28 cellular contexts compared by ENCODE assay signal in the genomic region with DNA sequence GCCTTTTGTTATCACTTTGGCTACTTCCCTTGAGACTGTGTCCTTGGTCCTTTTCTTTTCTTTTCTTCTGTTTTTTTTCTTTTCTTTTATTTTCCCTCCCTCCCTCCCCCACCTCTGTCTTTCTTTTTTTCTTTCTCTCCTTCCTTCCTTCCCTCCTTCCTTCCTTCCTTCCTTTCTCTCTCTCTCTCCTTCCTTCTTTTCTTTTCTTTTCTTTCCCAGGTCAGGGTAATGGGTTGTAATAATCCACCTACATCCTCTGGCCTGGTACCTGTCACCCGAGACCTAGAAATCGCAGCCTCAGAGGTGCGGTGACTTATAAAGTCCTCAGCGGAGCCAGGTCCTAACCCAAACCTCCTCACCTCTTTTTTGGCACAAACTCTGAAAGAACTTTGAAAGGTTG.
"Had no signal": no experiment of that assay in that cellular context is flagged by ENCODE, and none has a peak within 500 bp of the region (broad histone marks: within the 10 kb centered on the region; RNA-seq: fewer than 3 reads in every experiment).

No MANE protein-coding gene starts in this region.

- H3K4me3 ChIP-seq: gastrocnemius medialis, right atrium auricular region, smooth muscle cell, stomach, tibial artery had no signal

- H3K4me3 Mint-ChIP-seq: activated CD4-positive, alpha-beta T cell treated with anti-CD3 and anti-CD28 coated beads for 36 hours; activated CD8-positive, alpha-beta memory T cell treated with anti-CD3 and anti-CD28 coated beads, Interleukin-2, amount 10 ng/mL, durations not matched to agents 7 days and 5 days; activated CD8-positive, alpha-beta T cell treated with anti-CD3 and anti-CD28 coated beads, Interleukin-2, amount 10 ng/mL, durations not matched to agents 7 days and 5 days; activated naive CD4-positive, alpha-beta T cell treated with anti-CD3 and anti-CD28 coated beads, Interleukin-2, amount 10 ng/mL, durations not matched to agents 7 days and 5 days; activated naive CD8-positive, alpha-beta T cell treated with anti-CD3 and anti-CD28 coated beads, Interleukin-2, amount 10 ng/mL, durations not matched to agents 7 days and 5 days; immature natural killer cell; memory B cell; naive thymus-derived CD4-positive, alpha-beta T cell; neural crest cell; stimulated activated naive B cell treated with anti-CD40 and anti-IgM and Interleukin-4, amounts not matched to agents 10 μg/mL and 1 μg/mL and 100 μg/mL, for 72 hours; T-cell; T-helper 2 cell treated with Interferon-gamma antibody and Interleukin-4, amounts not matched to agents 5 μg/mL and 100 μg/mL, for 36 hours had no signal

- H3K27me3 ChIP-seq: gastrocnemius medialis, right atrium auricular region, stomach had no signal

- H3K4me1 ChIP-seq: gastrocnemius medialis, stomach, tibial artery had no signal

- H3K27ac Mint-ChIP-seq: activated CD4-positive, alpha-beta T cell treated with anti-CD3 and anti-CD28 coated beads for 36 hours; activated CD8-positive, alpha-beta memory T cell treated with anti-CD3 and anti-CD28 coated beads, Interleukin-2, amount 10 ng/mL, durations not matched to agents 7 days and 5 days; activated CD8-positive, alpha-beta T cell treated with anti-CD3 and anti-CD28 coated beads, Interleukin-2, amount 10 ng/mL, durations not matched to agents 7 days and 5 days; activated naive CD4-positive, alpha-beta T cell treated with anti-CD3 and anti-CD28 coated beads, Interleukin-2, amount 10 ng/mL, durations not matched to agents 7 days and 5 days; activated naive CD8-positive, alpha-beta T cell treated with anti-CD3 and anti-CD28 coated beads, Interleukin-2, amount 10 ng/mL, durations not matched to agents 7 days and 5 days; immature natural killer cell; memory B cell; stimulated activated naive B cell treated with anti-CD40 and anti-IgM and Interleukin-4, amounts not matched to agents 10 μg/mL and 1 μg/mL and 100 μg/mL, for 72 hours; T-helper 2 cell treated with Interferon-gamma antibody and Interleukin-4, amounts not matched to agents 5 μg/mL and 100 μg/mL, for 36 hours had no signal

- H3K4me1 Mint-ChIP-seq: activated CD4-positive, alpha-beta T cell treated with anti-CD3 and anti-CD28 coated beads for 36 hours; activated CD8-positive, alpha-beta memory T cell treated with anti-CD3 and anti-CD28 coated beads, Interleukin-2, amount 10 ng/mL, durations not matched to agents 7 days and 5 days; activated naive CD4-positive, alpha-beta T cell treated with anti-CD3 and anti-CD28 coated beads, Interleukin-2, amount 10 ng/mL, durations not matched to agents 7 days and 5 days; activated naive CD8-positive, alpha-beta T cell treated with anti-CD3 and anti-CD28 coated beads, Interleukin-2, amount 10 ng/mL, durations not matched to agents 7 days and 5 days; immature natural killer cell; memory B cell; T-cell had no signal

- DNase-seq: activated CD4-positive, alpha-beta T cell treated with anti-CD3 and anti-CD28 coated beads for 36 hours; activated CD4-positive, CD25-positive, alpha-beta regulatory T cell; activated CD8-positive, alpha-beta memory T cell treated with anti-CD3 and anti-CD28 coated beads, Interleukin-2, amount 10 ng/mL, durations not matched to agents 7 days and 5 days; activated CD8-positive, alpha-beta T cell treated with anti-CD3 and anti-CD28 coated beads, Interleukin-2, amount 10 ng/mL, durations not matched to agents 7 days and 5 days; activated effector memory CD4-positive, alpha-beta T cell treated with Interleukin-2 at 50 U/mL for 16 hours; activated naive CD4-positive, alpha-beta T cell treated with anti-CD3 and anti-CD28 coated beads, Interleukin-2, amount 10 ng/mL, durations not matched to agents 7 days and 5 days; activated naive CD8-positive, alpha-beta T cell treated with anti-CD3 and anti-CD28 coated beads, Interleukin-2, amount 10 ng/mL, durations not matched to agents 7 days and 5 days; amniotic stem cell; central memory CD4-positive, alpha-beta T cell; dermis blood vessel endothelial cell; effector memory CD4-positive, alpha-beta T cell; erythroblast; gastrocnemius medialis; glutamatergic neuron; immature natural killer cell; kidney; left colon; naive thymus-derived CD4-positive, alpha-beta T cell; stimulated activated CD4-positive, alpha-beta T cell treated with anti-CD3 and anti-CD28 coated beads, Interleukin-2, amount 100 ng/mL, for 24 hours; stimulated activated naive B cell treated with anti-CD40 and anti-IgM and Interleukin-4, amounts not matched to agents 10 μg/mL and 1 μg/mL and 100 μg/mL, for 72 hours; stomach; T-cell; tibial artery had no signal

- H3K36me3 Mint-ChIP-seq: activated CD8-positive, alpha-beta memory T cell treated with anti-CD3 and anti-CD28 coated beads, Interleukin-2, amount 10 ng/mL, durations not matched to agents 7 days and 5 days; activated naive CD4-positive, alpha-beta T cell treated with anti-CD3 and anti-CD28 coated beads, Interleukin-2, amount 10 ng/mL, durations not matched to agents 7 days and 5 days; activated naive CD8-positive, alpha-beta T cell treated with anti-CD3 and anti-CD28 coated beads, Interleukin-2, amount 10 ng/mL, durations not matched to agents 7 days and 5 days; memory B cell; naive thymus-derived CD4-positive, alpha-beta T cell; stimulated activated naive B cell treated with anti-CD40 and anti-IgM and Interleukin-4, amounts not matched to agents 10 μg/mL and 1 μg/mL and 100 μg/mL, for 72 hours; T-cell had no signal

- H3K4me2 ChIP-seq: smooth muscle cell had no signal

- H3K9me3 Mint-ChIP-seq: activated naive CD4-positive, alpha-beta T cell treated with anti-CD3 and anti-CD28 coated beads, Interleukin-2, amount 10 ng/mL, durations not matched to agents 7 days and 5 days; activated naive CD8-positive, alpha-beta T cell treated with anti-CD3 and anti-CD28 coated beads, Interleukin-2, amount 10 ng/mL, durations not matched to agents 7 days and 5 days; memory B cell; naive thymus-derived CD4-positive, alpha-beta T cell; neural crest cell; stimulated activated naive B cell treated with anti-CD40 and anti-IgM and Interleukin-4, amounts not matched to agents 10 μg/mL and 1 μg/mL and 100 μg/mL, for 72 hours; T-cell; T-helper 2 cell treated with Interferon-gamma antibody and Interleukin-4, amounts not matched to agents 5 μg/mL and 100 μg/mL, for 36 hours had no signal

- H3K36me3 ChIP-seq: gastrocnemius medialis, right atrium auricular region, stomach, tibial artery had no signal

- H3K9me3 ChIP-seq: gastrocnemius medialis, right atrium auricular region, stomach, tibial artery had no signal

- ATAC-seq: activated CD4-positive, alpha-beta T cell treated with anti-CD3 and anti-CD28 coated beads for 36 hours; activated CD8-positive, alpha-beta memory T cell treated with anti-CD3 and anti-CD28 coated beads, Interleukin-2, amount 10 ng/mL, durations not matched to agents 7 days and 5 days; activated CD8-positive, alpha-beta T cell treated with anti-CD3 and anti-CD28 coated beads, Interleukin-2, amount 10 ng/mL, durations not matched to agents 7 days and 5 days; gastrocnemius medialis; left colon; naive thymus-derived CD4-positive, alpha-beta T cell; stimulated activated naive B cell treated with anti-CD40 and anti-IgM and Interleukin-4, amounts not matched to agents 10 μg/mL and 1 μg/mL and 100 μg/mL, for 72 hours; T-cell had no signal

- H3K27ac ChIP-seq: gastrocnemius medialis, stomach, tibial artery had no signal
